Comparison of ENCODE assay signal across 1 cellular context in the genomic region with DNA sequence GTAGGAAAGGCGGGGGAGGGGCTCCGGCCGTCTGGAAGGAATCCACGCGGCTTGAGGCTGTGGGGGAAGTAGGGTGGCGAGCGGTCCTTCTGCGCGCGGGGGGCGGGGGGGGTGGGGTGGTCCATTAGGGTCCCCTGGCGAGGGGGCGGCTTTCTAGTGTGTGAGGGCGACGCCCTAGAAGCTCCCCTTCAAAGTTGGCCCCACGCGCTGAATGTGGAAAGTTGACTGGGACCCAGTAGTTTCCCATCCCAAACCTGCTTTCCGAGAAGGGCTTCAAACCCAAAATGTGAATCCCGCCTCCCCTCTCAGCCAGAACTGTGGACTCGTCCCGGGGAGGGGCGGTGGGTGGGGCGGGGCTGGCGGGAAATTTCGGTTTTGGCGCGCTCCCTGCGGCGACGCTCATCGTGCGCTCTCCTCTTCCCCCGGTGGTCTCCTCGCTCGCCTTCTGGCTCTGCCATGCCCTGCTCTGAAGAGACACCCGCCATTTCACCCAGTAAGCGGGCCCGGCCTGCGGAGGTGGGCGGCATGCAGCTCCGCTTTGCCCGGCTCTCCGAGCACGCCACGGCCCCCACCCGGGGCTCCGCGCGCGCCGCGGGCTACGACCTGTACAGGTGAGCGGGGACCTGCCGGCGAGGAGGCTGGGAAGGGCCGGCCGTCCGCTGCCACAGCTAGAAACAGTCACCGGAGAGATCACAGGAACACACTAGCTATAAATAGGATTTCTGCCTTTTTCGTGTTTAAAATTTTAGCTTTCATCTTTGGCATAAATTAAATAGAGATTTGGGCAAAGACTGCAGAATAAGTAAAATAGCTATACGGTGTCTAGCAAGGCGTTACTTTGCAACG.
TF ChIP-seq lines count a peak whose summit lies in the region.

No MANE protein-coding gene starts in this region.

TF ChIP-seq in K562, 482 proteins besides CTCF, POLR2A, EP300 and RAD21 (continued from another document):
- no peak for TF ChIP-seq ZBTB2 (IDR thresholded peaks at IDR 0.05)
- no peak for TF ChIP-seq RBM39 (optimal IDR thresholded peaks at IDR 0.05; ENCODE audit: low read depth, low read length)
- no peak for TF ChIP-seq ZNF445 (CRISPR knock-in tag; IDR thresholded peaks at IDR 0.05; ENCODE audit: low read depth)
- TF ChIP-seq TFAM (CRISPR knock-in tag; conservative IDR thresholded peaks at IDR 0.05): no peak
- TF ChIP-seq, protein P1, sequence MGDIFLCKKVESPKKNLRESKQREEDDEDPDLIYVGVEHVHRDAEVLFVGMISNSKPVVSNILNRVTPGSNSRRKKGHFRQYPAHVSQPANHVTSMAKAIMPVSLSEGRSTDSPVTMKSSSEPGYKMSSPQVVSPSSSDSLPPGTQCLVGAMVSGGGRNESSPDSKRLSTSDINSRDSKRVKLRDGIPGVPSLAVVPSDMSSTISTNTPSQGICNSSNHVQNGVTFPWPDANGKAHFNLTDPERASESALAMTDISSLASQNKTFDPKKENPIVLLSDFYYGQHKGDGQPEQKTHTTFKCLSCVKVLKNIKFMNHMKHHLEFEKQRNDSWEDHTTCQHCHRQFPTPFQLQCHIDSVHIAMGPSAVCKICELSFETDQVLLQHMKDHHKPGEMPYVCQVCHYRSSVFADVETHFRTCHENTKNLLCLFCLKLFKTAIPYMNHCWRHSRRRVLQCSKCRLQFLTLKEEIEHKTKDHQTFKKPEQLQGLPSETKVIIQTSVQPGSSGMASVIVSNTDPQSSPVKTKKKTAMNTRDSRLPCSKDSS (IDR thresholded peaks at IDR 0.05; ENCODE audit: low read depth, partially characterized antibody): no peak
- TF ChIP-seq SMC3 (conservative IDR thresholded peaks at IDR 0.05; ENCODE audit: insufficient read depth, low read depth, low read length): no peak
TF ChIP-seq in K562: peak in this region for 59.
